ENCODE assay signal across 22 cellular contexts in genomic region chr6:162684033-162684432, GRCh38. TPM values are rescaled to one million over a fixed set of nuclear protein-coding genes. Genes with fewer than 3 reads are reported as not detected.
"Had no signal": no experiment of that assay in that cellular context is flagged by ENCODE, and none has a peak within 500 bp of the region (broad histone marks: within the 10 kb centered on the region; RNA-seq: fewer than 3 reads in every experiment).

No MANE protein-coding gene starts in this region.

- H3K9me3 ChIP-seq: SJCRH30 had no signal

- H3K36me3 ChIP-seq: SJCRH30 had no signal

- DNase-seq: IMR-90, Karpas-422, KG1, NCI-H1092, NCI-H1105 treated with DMSO at 0.1 percent for 48 hours, NCI-H1417 treated with DMSO at 0.1 percent for 48 hours, NCI-H146, NCI-H1694 treated with DMSO at 0.1 percent for 48 hours, NCI-H2029, NCI-H2081 treated with DMSO at 0.1 percent for 48 hours, NCI-H2171, NCI-H226, NCI-H446, NCI-H510A, NCI-H524 treated with DMSO at 0.1 percent for 48 hours, NCI-H69, NCI-H774, RPMI8226, SHP77 treated with DMSO at 0.1 percent for 48 hours, SJCRH30, SW 1271 had no signal

- H3K27me3 ChIP-seq: SJCRH30 had no signal

- H3K27ac ChIP-seq: SJCRH30 had no signal

- H3K4me3 ChIP-seq: SJCRH30 had no signal

- H3K4me1 ChIP-seq: SJCRH30 had no signal

RNA-seq across cellular contexts. Expression of gene PRKN, which starts 43.5 kb away (rescaled TPM):
- total RNA-seq: HT1080, SJCRH30 had no signal

RNA-seq across cellular contexts. Expression of gene PACRG, which starts 43.7 kb away (rescaled TPM):
- total RNA-seq: HT1080, IMR-90, SJCRH30 had no signal
